In genomic region chr13:25570185-25570584, GRCh38 we compare ENCODE assay signal across 24 cellular contexts.
"Had no signal": no experiment of that assay in that cellular context is flagged by ENCODE, and none has a peak within 500 bp of the region (broad histone marks: within the 10 kb centered on the region; RNA-seq: fewer than 3 reads in every experiment).

No MANE protein-coding gene starts in this region.

- H3K36me3 ChIP-seq: left lung, lower lobe of right lung, neutrophil, pancreas, prostate gland, sigmoid colon, spleen, suprapubic skin, thoracic aorta, tibial artery, uterus had no signal

- FAIRE-seq: keratinocyte, pancreas, small intestine had no signal

- H3K9me3 ChIP-seq: left lung, lower lobe of right lung, neutrophil, pancreas, prostate gland, sigmoid colon, spleen, suprapubic skin, thoracic aorta, tibial artery, uterus had no signal

- ATAC-seq: left colon; left lung; naive thymus-derived CD8-positive, alpha-beta T cell; pancreas; right cardiac atrium had no signal

- H3K4me3 ChIP-seq: left lung, lower lobe of right lung, pancreas, prostate gland, sigmoid colon, spleen, suprapubic skin, thoracic aorta, tibial artery, uterus had no signal

- DNase-seq: hippocampal formation; left colon; left lung; lower lobe of right lung; mammary epithelial cell; mesenchymal stem cell; naive thymus-derived CD8-positive, alpha-beta T cell; retina; right cardiac atrium; sigmoid colon; small intestine; spleen; stimulated activated CD4-positive, alpha-beta T cell treated with anti-CD3 and anti-CD28 coated beads, Interleukin-4, amount 100 ng/mL, for 4 hours; stimulated activated CD8-positive, alpha-beta memory T cell treated with anti-CD3 and anti-CD28 coated beads, Interleukin-4, amount 100 ng/mL, for 48 hours; stimulated activated naive CD4-positive, alpha-beta T cell treated with Interleukin-2 at 50 U/mL for 16 hours; tibial artery; trophoblast cell; uterus had no signal

- H3K4me1 ChIP-seq: left lung, lower lobe of right lung, pancreas, prostate gland, sigmoid colon, spleen, suprapubic skin, tibial artery, uterus had no signal

- H3K27ac ChIP-seq: left lung, lower lobe of right lung, neutrophil, pancreas, prostate gland, sigmoid colon, spleen, suprapubic skin, thoracic aorta, tibial artery, uterus had no signal

- H3K27me3 ChIP-seq: neutrophil, uterus had no signal
